In the genomic region with DNA sequence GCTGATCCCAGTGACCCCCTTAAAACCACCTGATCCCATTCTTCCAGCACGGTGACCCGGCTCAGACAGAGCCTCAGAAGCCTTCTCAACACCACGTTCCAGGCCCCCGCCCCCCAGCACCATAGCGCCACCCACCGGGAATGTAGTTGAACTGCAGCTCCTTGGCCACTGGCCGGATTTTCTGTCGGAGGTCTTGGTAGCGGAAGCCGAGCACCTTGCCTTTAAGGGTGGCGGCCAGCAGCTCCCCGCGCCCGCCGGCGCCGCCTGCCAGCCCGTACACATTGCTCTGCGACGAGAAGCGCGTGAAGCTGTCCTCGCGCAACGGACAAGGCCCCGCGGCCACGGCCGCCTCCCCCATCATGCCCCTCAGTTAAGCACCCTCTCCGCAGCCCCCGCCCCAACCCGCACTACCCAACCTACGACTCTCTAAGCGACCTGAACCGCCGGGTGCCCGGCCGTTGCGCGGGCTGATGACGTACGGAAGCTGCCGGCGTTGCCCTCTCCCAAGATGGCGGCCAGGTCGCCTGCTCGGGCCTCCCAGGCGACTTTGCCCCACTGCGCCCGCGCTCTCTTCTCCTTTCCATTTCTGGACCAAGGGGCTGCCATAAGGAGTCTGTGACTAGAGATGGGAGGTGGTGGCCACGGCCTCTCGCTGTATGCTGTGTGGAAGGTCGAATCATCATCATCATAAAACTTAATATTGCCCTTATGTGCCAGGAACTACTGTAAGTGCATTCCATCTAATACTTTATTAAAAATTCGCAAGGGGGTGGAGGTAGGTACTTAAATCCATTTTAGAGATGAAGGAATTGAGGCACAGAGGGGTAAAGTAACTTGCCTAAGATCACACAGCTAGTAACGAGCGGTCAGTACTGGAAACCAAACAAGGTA, we compare ENCODE assay signal across 8 cellular contexts. TPM values are rescaled to one million over a fixed set of nuclear protein-coding genes. Genes with fewer than 3 reads are reported as not detected.
A peak's percentile ranks its signal among the peaks of the same experiment; 100 is the strongest.
DNase-seq lines count a peak whose midpoint lies in the region; ATAC-seq and TF ChIP-seq lines count a peak whose summit lies in the region.

A gene (minus strand): TSS at position 420 of the 891 bp plus-strand sequence. CDS start 59 bp downstream, at position 361.

- peak; percentile 94 for TF ChIP-seq CTCF in GM20000 (IDR thresholded peaks at IDR 0.05; ENCODE audit: extremely low read depth, missing control alignments)

- peaks cover 6% of the 10 kb centered on the region for H3K36me3 Mint-ChIP-seq in activated CD8-positive, alpha-beta memory T cell treated with anti-CD3 and anti-CD28 coated beads, Interleukin-2, amount 10 ng/mL, durations not matched to agents 7 days and 5 days

- no peaks in the 10 kb centered on the region for H3K9me3 ChIP-seq in HUES48 (ENCODE audit: control insufficient read depth, insufficient read depth, low read length)
- H3K9me3 ChIP-seq in endocrine pancreas (ENCODE audit: control insufficient read depth, low read length) = no peaks in the 10 kb centered on the region

- H3K4me3 ChIP-seq in HUES48 (ENCODE audit: low read depth, low read length) (peak within 1 kb of the TSS; percentile 98), endocrine pancreas (ENCODE audit: control insufficient read depth, insufficient read depth, low read length) (peak within 1 kb of the TSS; percentile 64)

- peaks cover 2% of the 10 kb centered on the region for H3K27me3 Mint-ChIP-seq in activated CD8-positive, alpha-beta memory T cell treated with anti-CD3 and anti-CD28 coated beads, Interleukin-2, amount 10 ng/mL, durations not matched to agents 7 days and 5 days

- H3K36me3 ChIP-seq in HUES48 (ENCODE audit: control insufficient read depth, insufficient read depth, low read length) = peaks cover 8% of the 10 kb centered on the region
- no peaks in the 10 kb centered on the region for H3K36me3 ChIP-seq in endocrine pancreas (ENCODE audit: control insufficient read depth, insufficient read depth, low read length)

- H3K4me1 ChIP-seq in HUES48 (ENCODE audit: control insufficient read depth, insufficient read depth, low read length) (no peaks in the 10 kb centered on the region), endocrine pancreas (ENCODE audit: control insufficient read depth, insufficient read depth, low read length) (no peaks in the 10 kb centered on the region)

- CTCF ChIA-PET in activated CD8-positive, alpha-beta memory T cell treated with anti-CD3 and anti-CD28 coated beads, Interleukin-2, amount 10 ng/mL, durations not matched to agents 7 days and 5 days (lab: Charles Lee) = interaction anchor here (0.6 to 3.6 kb wide), 32 partner anchors 8 to 1311 kb away, joined by 3 to 62 read pairs (median 4); a partner anchor contains a TSS

- H3K4me1 Mint-ChIP-seq in activated CD8-positive, alpha-beta memory T cell treated with anti-CD3 and anti-CD28 coated beads, Interleukin-2, amount 10 ng/mL, durations not matched to agents 7 days and 5 days = peaks cover 32% of the 10 kb centered on the region

- peak within 1 kb of the TSS; percentile 95 for H3K9ac ChIP-seq in HUES48 (ENCODE audit: low read depth, low read length)
- H3K9ac ChIP-seq in endocrine pancreas (ENCODE audit: control insufficient read depth, insufficient read depth, low read length) = peak within 1 kb of the TSS; percentile 62

- no peaks in the 10 kb centered on the region for H3K9me3 Mint-ChIP-seq in activated CD8-positive, alpha-beta memory T cell treated with anti-CD3 and anti-CD28 coated beads, Interleukin-2, amount 10 ng/mL, durations not matched to agents 7 days and 5 days (ENCODE audit: low read depth)

- peak within 1 kb of the TSS; percentile 87 for H3K4me3 Mint-ChIP-seq in activated CD8-positive, alpha-beta memory T cell treated with anti-CD3 and anti-CD28 coated beads, Interleukin-2, amount 10 ng/mL, durations not matched to agents 7 days and 5 days

- H3K27ac ChIP-seq in HUES48 (ENCODE audit: low read depth, low read length) = peak within 1 kb of the TSS; percentile 90

- H3K27ac Mint-ChIP-seq in activated CD8-positive, alpha-beta memory T cell treated with anti-CD3 and anti-CD28 coated beads, Interleukin-2, amount 10 ng/mL, durations not matched to agents 7 days and 5 days = peak within 1 kb of the TSS; percentile 97

- DNase-seq in CMK (ENCODE audit: low read depth) = peak; percentile 89
- peak; percentile 96 for DNase-seq in GM20000 (ENCODE audit: low spot score)
- peak; percentile 80 for DNase-seq in NOMO-1 treated with DMSO at 0.1 percent for 48 hours (lab: John Stamatoyannopoulos, UW; ENCODE audit: unreplicated experiment)
- DNase-seq in activated CD8-positive, alpha-beta memory T cell treated with anti-CD3 and anti-CD28 coated beads, Interleukin-2, amount 10 ng/mL, durations not matched to agents 7 days and 5 days = peak; percentile 95
- peak; percentile 97 for DNase-seq in mesenteric fat pad (ENCODE audit: low spot score)
- peak; percentile 82 for DNase-seq in stimulated activated CD8-positive, alpha-beta memory T cell treated with anti-CD3 and anti-CD28 coated beads, Interleukin-12 subunit alpha, Interleukin-12 subunit beta, amount 100 ng/mL, for 4 hours (ENCODE audit: low read depth)

- H3K27me3 ChIP-seq in HUES48 (ENCODE audit: control insufficient read depth, insufficient read depth, low read length) = no peaks in the 10 kb centered on the region
- no peaks in the 10 kb centered on the region for H3K27me3 ChIP-seq in endocrine pancreas (ENCODE audit: control insufficient read depth, insufficient read depth, low read length)

- peak; percentile 92 for ATAC-seq in activated CD8-positive, alpha-beta memory T cell treated with anti-CD3 and anti-CD28 coated beads, Interleukin-2, amount 10 ng/mL, durations not matched to agents 7 days and 5 days

RNA-seq across cellular contexts. Expression of the gene that starts here (rescaled TPM):
- 10 to 100 TPM; 11.0 to 13.3 TPM for total RNA-seq in activated CD8-positive, alpha-beta memory T cell treated with anti-CD3 and anti-CD28 coated beads, Interleukin-2, amount 10 ng/mL, durations not matched to agents 7 days and 5 days
- total RNA-seq in mesenteric fat pad = 9.8 TPM

Comparison
In these comparisons a context has a peak if more than half of its experiments do, and no peak if none do; other contexts are left out.
1. Peak in every context shown above with its lines: DNase-seq, ATAC-seq, H3K4me3 ChIP-seq and H3K27ac ChIP-seq.